In genomic region chr12:55955800-55956508, GRCh38 we compare ENCODE assay signal across 8 cellular contexts. TPM values are rescaled to one million over a fixed set of nuclear protein-coding genes. Genes with fewer than 3 reads are reported as not detected.
DNase-seq lines count a peak whose midpoint lies in the region; ATAC-seq and TF ChIP-seq lines count a peak whose summit lies in the region.

No MANE protein-coding gene starts in this region.

- CTCF ChIA-PET in activated CD4-positive, alpha-beta T cell treated with anti-CD3 and anti-CD28 coated beads for 36 hours (lab: Charles Lee) = interaction anchor here (0.7 to 2.2 kb wide), 10 partner anchors 9 to 552 kb away, joined by 3 to 10 read pairs (median 4); partner anchors contain the start of gene RAB5B

- H3K27ac Mint-ChIP-seq in activated CD4-positive, alpha-beta T cell treated with anti-CD3 and anti-CD28 coated beads for 36 hours = no peak overlapping the region

- 78 to 86% methylated on average over 6 of the region's 6 CpGs for WGBS in heart right ventricle, 2 donors

- no peaks in the 10 kb centered on the region for H3K9me3 Mint-ChIP-seq in activated CD4-positive, alpha-beta T cell treated with anti-CD3 and anti-CD28 coated beads for 36 hours (ENCODE audit: low read depth)

- H3K4me1 ChIP-seq in heart right ventricle = no peaks in the 10 kb centered on the region

- no peaks in the 10 kb centered on the region for H3K9me3 ChIP-seq in heart right ventricle

- H3K27me3 ChIP-seq in heart right ventricle = no peaks in the 10 kb centered on the region

- H3K4me3 ChIP-seq in AG10803 (ENCODE audit: low read length) = no peak overlapping the region
- no peak overlapping the region for H3K4me3 ChIP-seq in heart right ventricle

- H3K36me3 Mint-ChIP-seq in activated CD4-positive, alpha-beta T cell treated with anti-CD3 and anti-CD28 coated beads for 36 hours (ENCODE audit: low read depth) = peaks cover 43% of the 10 kb centered on the region

- intact Hi-C loops in activated CD4-positive, alpha-beta T cell treated with anti-CD3 and anti-CD28 coated beads for 36 hours (cut with DNase I, micrococcal nuclease) = no loop called here
- intact Hi-C loops in heart right ventricle (cut with DNase I) = no loop called here

- POLR2A ChIA-PET in activated CD4-positive, alpha-beta T cell treated with anti-CD3 and anti-CD28 coated beads for 36 hours (lab: Charles Lee) = interaction anchor here (0.6 to 0.9 kb wide), 3 partner anchors 18 to 102 kb away, joined by 3 read pairs; partner anchors contain the start of gene RAB5B

- H3K27ac ChIP-seq in heart right ventricle = no peak overlapping the region

- no peak overlapping the region for H3K4me3 Mint-ChIP-seq in activated CD4-positive, alpha-beta T cell treated with anti-CD3 and anti-CD28 coated beads for 36 hours

- DNase-seq in AG10803 (ENCODE audit: low read depth) (peak; percentile 44), HuH-7 (ENCODE audit: low spot score) (peak; percentile 29), erythroblast (lab: John Stamatoyannopoulos, UW) (peak; percentile 39 to 59), C1 segment of cervical spinal cord (lab: John Stamatoyannopoulos, UW) (no peak), heart right ventricle (no peak), NCI-H128 (lab: John Stamatoyannopoulos, UW; ENCODE audit: unreplicated experiment) (no peak)
- peak; percentile 76 for DNase-seq in activated CD4-positive, alpha-beta T cell treated with anti-CD3 and anti-CD28 coated beads for 36 hours
- DNase-seq in stimulated activated naive CD8-positive, alpha-beta T cell treated with anti-CD3 and anti-CD28 coated beads, Interleukin-15, Interleukin-2, amounts not matched to agents 100 U/mL and 50 U/mL, for 24 hours = peak; percentile 63

- H3K27me3 Mint-ChIP-seq in activated CD4-positive, alpha-beta T cell treated with anti-CD3 and anti-CD28 coated beads for 36 hours = no peaks in the 10 kb centered on the region

- peaks cover 0 to 38% (median 0%) of the 10 kb centered on the region in 9 donors for H3K36me3 ChIP-seq in heart right ventricle

- ATAC-seq in activated CD4-positive, alpha-beta T cell treated with anti-CD3 and anti-CD28 coated beads for 36 hours = peak; percentile 75
- ATAC-seq in stimulated activated naive CD8-positive, alpha-beta T cell treated with anti-CD3 and anti-CD28 coated beads, Interleukin-15, Interleukin-2, amounts not matched to agents 100 U/mL and 50 U/mL, for 24 hours = peak; percentile 76
- no peak for ATAC-seq in heart right ventricle

- TF ChIP-seq POLR2A in erythroblast (IDR thresholded peaks at IDR 0.05; ENCODE audit: low read length) = peak; percentile 9

- peaks cover 18% of the 10 kb centered on the region for H3K4me1 Mint-ChIP-seq in activated CD4-positive, alpha-beta T cell treated with anti-CD3 and anti-CD28 coated beads for 36 hours

- TF ChIP-seq CTCF in AG10803 (conservative IDR thresholded peaks at IDR 0.05; ENCODE audit: low read length) = peak; percentile 40
- TF ChIP-seq CTCF in heart right ventricle (IDR thresholded peaks at IDR 0.05) = peak in 1 of 9 donors; percentile 8

RNA-seq across cellular contexts. Expression of gene PMEL, which starts 9.9 kb away (rescaled TPM):
- 1 to 10 TPM in 1 of 2 experiments, under 1 TPM in 1; 0.86 to 1.2 TPM for total RNA-seq in activated CD4-positive, alpha-beta T cell treated with anti-CD3 and anti-CD28 coated beads for 36 hours
- 1 to 10 TPM in 2 of 10 donors, under 1 TPM in 8; 0.26 to 1.3 (median 0.58) TPM for total RNA-seq in heart right ventricle
- under 1 TPM; 0.49 to 0.66 TPM for polyA plus RNA-seq in heart right ventricle

RNA-seq across cellular contexts. Expression of gene CDK2, which starts 10.7 kb away (rescaled TPM):
- 100 to 1,000 TPM; 104 to 149 TPM for total RNA-seq in activated CD4-positive, alpha-beta T cell treated with anti-CD3 and anti-CD28 coated beads for 36 hours
- 10 to 100 TPM in 4 of 10 donors, 1 to 10 TPM in 6; 5.1 to 15.2 (median 8.4) TPM for total RNA-seq in heart right ventricle
- polyA plus RNA-seq in heart right ventricle = 10 to 100 TPM in 1 of 2 donors, 1 to 10 TPM in 1; 6.9 to 18.4 TPM

RNA-seq across cellular contexts. Expression of gene RAB5B, which starts 17.9 kb away (rescaled TPM):
- total RNA-seq in activated CD4-positive, alpha-beta T cell treated with anti-CD3 and anti-CD28 coated beads for 36 hours = 10 to 100 TPM; 33.2 to 35.1 TPM
- total RNA-seq in heart right ventricle = 100 to 1,000 TPM; 107 to 137 (median 122) TPM
- 10 to 100 TPM; 35.3 to 62.4 TPM for polyA plus RNA-seq in heart right ventricle

RNA-seq across cellular contexts. Expression of gene DGKA, which starts 25.0 kb away (rescaled TPM):
- total RNA-seq in activated CD4-positive, alpha-beta T cell treated with anti-CD3 and anti-CD28 coated beads for 36 hours = 100 to 1,000 TPM; 341 to 385 TPM
- total RNA-seq in heart right ventricle = 10 to 100 TPM in 3 of 10 donors, 1 to 10 TPM in 7; 4.6 to 15.5 (median 7.0) TPM
- 10 to 100 TPM in 1 of 2 donors, 1 to 10 TPM in 1; 6.4 to 17.3 TPM for polyA plus RNA-seq in heart right ventricle

RNA-seq across cellular contexts. Expression of gene PYM1, which starts 28.3 kb away (rescaled TPM):
- total RNA-seq in activated CD4-positive, alpha-beta T cell treated with anti-CD3 and anti-CD28 coated beads for 36 hours = 10 to 100 TPM; 24.6 to 30.2 TPM
- 10 to 100 TPM; 10.9 to 19.6 (median 16.7) TPM for total RNA-seq in heart right ventricle
- polyA plus RNA-seq in heart right ventricle = 10 to 100 TPM; 20.4 to 48.6 TPM

Comparison
In these comparisons a context has a peak if more than half of its experiments do, and no peak if none do; other contexts are left out.
1. DNase-seq: peak in AG10803 (single experiment), HuH-7 (single experiment), activated CD4-positive, alpha-beta T cell treated with anti-CD3 and anti-CD28 coated beads for 36 hours (single experiment), erythroblast (2 of 2) and stimulated activated naive CD8-positive, alpha-beta T cell treated with anti-CD3 and anti-CD28 coated beads, Interleukin-15, Interleukin-2, amounts not matched to agents 100 U/mL and 50 U/mL, for 24 hours (single experiment); none in C1 segment of cervical spinal cord (0 of 14), heart right ventricle (0 of 2) and NCI-H128 (single experiment).
2. ATAC-seq: peak in activated CD4-positive, alpha-beta T cell treated with anti-CD3 and anti-CD28 coated beads for 36 hours (single experiment) and stimulated activated naive CD8-positive, alpha-beta T cell treated with anti-CD3 and anti-CD28 coated beads, Interleukin-15, Interleukin-2, amounts not matched to agents 100 U/mL and 50 U/mL, for 24 hours (single experiment); none in heart right ventricle (0 of 8).
3. RNA of gene CDK2, which starts 10.7 kb away (total RNA-seq): 104 to 149 TPM in activated CD4-positive, alpha-beta T cell treated with anti-CD3 and anti-CD28 coated beads for 36 hours; 5.1 to 15.2 TPM in heart right ventricle; every median in the first group is over 4 times any median in the second.